ENCODE assay signal across 6 cellular contexts in genomic region chr7:102493220-102493935, GRCh38. TPM values are rescaled to one million over a fixed set of nuclear protein-coding genes. Genes with fewer than 3 reads are reported as not detected.
A peak's percentile ranks its signal among the peaks of the same experiment; 100 is the strongest.
DNase-seq lines count a peak whose midpoint lies in the region; ATAC-seq, FAIRE-seq and TF ChIP-seq lines count a peak whose summit lies in the region.
"Not testable (repeated sequence)": the region's sequence is repeated elsewhere in the genome, so short reads cannot be mapped to it uniquely, and the experiment has no call there.

No MANE protein-coding gene starts in this region.

- not testable (repeated sequence) for TF ChIP-seq CTCF in A549 (IDR thresholded peaks at IDR 0.05); body of pancreas (IDR thresholded peaks at IDR 0.05); natural killer cell (IDR thresholded peaks at IDR 0.05)

- H3K36me3 Mint-ChIP-seq in natural killer cell, result not testable (repeated sequence)

- DNase-seq in A549 (ENCODE audit: low read depth in 1 of 2, low spot score in 1 of 2), result not testable (repeated sequence)
- DNase-seq in body of pancreas (peak in 1 of 4 donors; percentile 72), natural killer cell (peak; percentile 38)

- not testable (repeated sequence) for H3K27ac ChIP-seq in A549, body of pancreas

- not testable (repeated sequence) for H3K36me3 ChIP-seq in body of pancreas (replicated peaks in 1 of 2; ENCODE audit: insufficient read depth in 1 of 2, low read depth in 2 of 2)

- not testable (repeated sequence) for H3K9me3 Mint-ChIP-seq in natural killer cell

- not testable (repeated sequence) for H3K27me3 ChIP-seq in body of pancreas

- H3K4me3 Mint-ChIP-seq in natural killer cell, result not testable (repeated sequence)

- not testable (repeated sequence) for H3K4me1 Mint-ChIP-seq in natural killer cell

- not testable (repeated sequence) for H3K4me2 ChIP-seq in A549

- not testable (repeated sequence) for H3K27ac Mint-ChIP-seq in natural killer cell

- not testable (repeated sequence) for H3K4me3 ChIP-seq in A549, body of pancreas

- POLR2A ChIA-PET in A549 (lab: Yijun Ruan, JAX), result not testable (repeated sequence)

- WGBS in A549 (ENCODE audit: missing lambda C conversion rate), result no CpG with 5 or more reads among the region's 33 CpGs
- no CpG with 5 or more reads among the region's 33 CpGs for WGBS in body of pancreas, 2 donors

- TF ChIP-seq RAD21 in A549 (conservative IDR thresholded peaks at IDR 0.05 in 1 of 2, IDR thresholded peaks at IDR 0.05 in 1 of 2), result not testable (repeated sequence)

- FAIRE-seq in A549 (lab: Jason Lieb, UNC), result not testable (repeated sequence)

- not testable (repeated sequence) for H3K4me1 ChIP-seq in A549, body of pancreas

- TF ChIP-seq EP300 in A549 (IDR thresholded peaks at IDR 0.05), result not testable (repeated sequence)

- CTCF ChIA-PET in A549 (lab: Yijun Ruan, JAX), result not testable (repeated sequence)

- not testable (repeated sequence) for TF ChIP-seq POLR2A in A549 (IDR thresholded peaks at IDR 0.05; ENCODE audit: low read length); body of pancreas (IDR thresholded peaks at IDR 0.05)

- ATAC-seq in A549, result peak; percentile 63 to 76
- peak; percentile 40 for ATAC-seq in GM21390 (IDR thresholded peaks at IDR 0.05; ENCODE audit: unreplicated experiment)
- ATAC-seq in HG02981 (IDR thresholded peaks at IDR 0.05; ENCODE audit: unreplicated experiment), result peak; percentile 36
- peak; percentile 29 for ATAC-seq in SK-N-SH treated with all-trans-retinoic acid at 6 μM for 48 hours
- ATAC-seq in body of pancreas, result peak; percentile 91
- ATAC-seq in natural killer cell, result peak; percentile 56 to 78 (median 57)

- not testable (repeated sequence) for H3K27me3 Mint-ChIP-seq in natural killer cell (ENCODE audit: low read depth in 2 of 2)

- intact Hi-C loops in body of pancreas (cut with DNase I); natural killer cell (cut with micrococcal nuclease): not testable (repeated sequence)

- not testable (repeated sequence) for H3K9me3 ChIP-seq in A549, body of pancreas

RNA-seq across cellular contexts. Expression of gene POLR2J, which starts 14.7 kb away (rescaled TPM):
- polyA plus RNA-seq in A549 (2011; rRNA removed) (70.5 and 99.0 TPM in 2 replicates), A549 (2017; fragmentation: RNase III; extraction: RNeasy Plus Mini Kit Qiagen cat#74134 plus additional on column Dnase treatment) (101 to 107 TPM (median 104 TPM) in 3 replicates)
- polyA plus RNA-seq in A549 (2012; cell fraction: cytosol; rRNA removed), result 189 and 192 TPM in 2 replicates
- 60.3 and 62.3 TPM in 2 replicates for polyA plus RNA-seq in A549 (2012; cell fraction: nucleus; rRNA removed)
- 25.1 and 34.7 TPM in 2 replicates for polyA minus RNA-seq in A549 (2011; rRNA and poly(A)+ RNA removed)
- total RNA-seq in body of pancreas (10 to 100 TPM in 1 of 2 donors, 1 to 10 TPM in 1; 6.6 to 12.5 TPM), natural killer cell (10 to 100 TPM; 35.3 to 44.5 (median 44.5) TPM)

RNA-seq across cellular contexts. Expression of gene RASA4B, which starts 24.2 kb away (rescaled TPM):
- 0.83 and 0.93 TPM in 2 replicates for polyA plus RNA-seq in A549 (2011; rRNA removed)
- polyA plus RNA-seq in A549 (2012; cell fraction: cytosol; rRNA removed), result 0.65 and 1.0 TPM in 2 replicates
- polyA plus RNA-seq in A549 (2012; cell fraction: nucleus; rRNA removed), result 3.7 and 4.5 TPM in 2 replicates
- polyA plus RNA-seq in A549 (2017; fragmentation: RNase III; extraction: RNeasy Plus Mini Kit Qiagen cat#74134 plus additional on column Dnase treatment), result 1.4 to 1.5 TPM (median 1.4 TPM) in 3 replicates
- polyA minus RNA-seq in A549 (2011; rRNA and poly(A)+ RNA removed), result 0.87 and 1.3 TPM in 2 replicates
- total RNA-seq in body of pancreas, result 10 to 100 TPM in 1 of 2 donors, 1 to 10 TPM in 1; 5.3 to 12.5 TPM
- total RNA-seq in natural killer cell, result 10 to 100 TPM in 2 of 3 donors, 1 to 10 TPM in 1; 2.4 to 14.3 (median 12.3) TPM

RNA-seq across cellular contexts. Expression of gene LRWD1, which starts 28.6 kb away (rescaled TPM):
- polyA plus RNA-seq in A549 (2011; rRNA removed), result 10.7 and 14.9 TPM in 2 replicates
- polyA plus RNA-seq in A549 (2012; cell fraction: cytosol; rRNA removed), result 28.4 and 34.9 TPM in 2 replicates
- 50.8 and 67.2 TPM in 2 replicates for polyA plus RNA-seq in A549 (2012; cell fraction: nucleus; rRNA removed)
- 26.3 to 28.7 TPM (median 28.1 TPM) in 3 replicates for polyA plus RNA-seq in A549 (2017; fragmentation: RNase III; extraction: RNeasy Plus Mini Kit Qiagen cat#74134 plus additional on column Dnase treatment)
- polyA minus RNA-seq in A549 (2011; rRNA and poly(A)+ RNA removed), result 17.9 TPM in 2 replicates
- 10 to 100 TPM; 13.7 to 27.4 TPM for total RNA-seq in body of pancreas
- 10 to 100 TPM; 20.0 to 24.1 (median 20.4) TPM for total RNA-seq in natural killer cell

RNA-seq across cellular contexts. Expression of gene ALKBH4, which starts 28.7 kb away (rescaled TPM):
- 3.1 and 4.0 TPM in 2 replicates for polyA plus RNA-seq in A549 (2011; rRNA removed)
- 8.9 and 11.9 TPM in 2 replicates for polyA plus RNA-seq in A549 (2012; cell fraction: cytosol; rRNA removed)
- 6.6 and 7.0 TPM in 2 replicates for polyA plus RNA-seq in A549 (2012; cell fraction: nucleus; rRNA removed)
- polyA plus RNA-seq in A549 (2017; fragmentation: RNase III; extraction: RNeasy Plus Mini Kit Qiagen cat#74134 plus additional on column Dnase treatment), result 7.9 to 8.8 TPM (median 8.2 TPM) in 3 replicates
- polyA minus RNA-seq in A549 (2011; rRNA and poly(A)+ RNA removed), result 2.3 and 2.5 TPM in 2 replicates
- 10 to 100 TPM; 15.6 to 60.3 TPM for total RNA-seq in body of pancreas
- 1 to 10 TPM; 4.1 to 9.2 (median 9.1) TPM for total RNA-seq in natural killer cell

RNA-seq across cellular contexts. Expression of gene UPK3BL2, which starts 50.1 kb away (rescaled TPM):
- polyA plus RNA-seq in A549 (2011; rRNA removed) (1.4 and 1.7 TPM in 2 replicates), A549 (2017; fragmentation: RNase III; extraction: RNeasy Plus Mini Kit Qiagen cat#74134 plus additional on column Dnase treatment) (3.3 to 3.9 TPM (median 3.7 TPM) in 3 replicates)
- 4.9 and 6.1 TPM in 2 replicates for polyA plus RNA-seq in A549 (2012; cell fraction: cytosol; rRNA removed)
- polyA plus RNA-seq in A549 (2012; cell fraction: nucleus; rRNA removed), result 110 and 148 TPM in 2 replicates
- polyA minus RNA-seq in A549 (2011; rRNA and poly(A)+ RNA removed), result 2.1 and 3.9 TPM in 2 replicates
- total RNA-seq in body of pancreas (10 to 100 TPM in 1 of 2 donors, 1 to 10 TPM in 1; 7.5 to 20.4 TPM), natural killer cell (100 to 1,000 TPM in 1 of 3 donors, 10 to 100 TPM in 2; 56.5 to 100 (median 68.5) TPM)

Comparison
In these comparisons a context has a peak if more than half of its experiments do, and no peak if none do; other contexts are left out.
1. ATAC-seq: peak in every context shown above with its lines; median percentile 91 in body of pancreas; 70 in A549; 57 in natural killer cell; 40 in GM21390; 36 in HG02981; 29 in SK-N-SH treated with all-trans-retinoic acid at 6 μM for 48 hours.